18 cellular contexts compared by ENCODE assay signal in the genomic region with DNA sequence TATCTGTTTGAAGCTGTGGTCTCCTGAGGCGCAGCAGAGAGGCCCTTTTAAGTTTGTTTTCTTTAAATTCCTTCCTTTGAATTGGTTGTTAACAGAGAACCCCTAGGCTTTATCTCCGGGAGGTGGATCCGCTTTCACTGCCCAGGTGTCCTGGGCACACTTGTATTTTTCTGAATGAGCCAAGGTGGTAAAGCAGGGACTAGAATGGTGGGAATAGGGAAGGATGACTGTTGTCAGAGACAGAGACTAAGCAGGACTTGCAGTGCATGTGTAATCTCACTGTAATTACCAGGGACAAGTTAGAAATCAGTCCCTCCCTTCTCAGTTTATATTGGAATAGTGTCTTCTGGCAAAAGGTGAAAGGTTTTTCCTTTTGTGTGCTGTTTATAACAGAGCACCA.
DNase-seq lines count a peak whose midpoint lies in the region; ATAC-seq and TF ChIP-seq lines count a peak whose summit lies in the region.
"Had no signal": no experiment of that assay in that cellular context is flagged by ENCODE, and none has a peak within 500 bp of the region (broad histone marks: within the 10 kb centered on the region; RNA-seq: fewer than 3 reads in every experiment).

No MANE protein-coding gene starts in this region.

- POLR2A ChIA-PET in WTC11 (lab: Charles Lee) = no interaction called here

- ATAC-seq in DND-41 (ENCODE audit: insufficient read depth, low read depth) (no peak), WTC11 (peak; percentile 61), mucosa of descending colon (peak; percentile 66), HG02981 (IDR thresholded peaks at IDR 0.05; ENCODE audit: unreplicated experiment) (no peak), GM18498 (IDR thresholded peaks at IDR 0.05; ENCODE audit: unreplicated experiment) (no peak)

- H3K27me3 ChIP-seq in DND-41 (ENCODE audit: insufficient read depth, low read length, poor library complexity) = no peaks in the 10 kb centered on the region
- H3K27me3 ChIP-seq in Loucy (ENCODE audit: insufficient read depth, low read length, poor library complexity, severe bottlenecking) = no peaks in the 10 kb centered on the region
- no peaks in the 10 kb centered on the region for H3K27me3 ChIP-seq in testis
- H3K27me3 ChIP-seq: neutrophil had no signal

- H3K9ac ChIP-seq in DND-41 (ENCODE audit: low read depth, low read length) (no peak overlapping the region), Loucy (ENCODE audit: low read depth, low read length, poor library complexity, severe bottlenecking) (peak overlapping the region; percentile 0)

- H3K36me3 ChIP-seq in DND-41 (ENCODE audit: insufficient read depth, low read length) = no peaks in the 10 kb centered on the region
- H3K36me3 ChIP-seq in Loucy (ENCODE audit: insufficient read depth, low read length) = no peaks in the 10 kb centered on the region
- H3K36me3 ChIP-seq in mucosa of descending colon (ENCODE audit: low read depth) = no peaks in the 10 kb centered on the region
- H3K36me3 ChIP-seq in testis (ENCODE audit: low read depth, missing control alignments) = no peaks in the 10 kb centered on the region
- H3K36me3 ChIP-seq: neutrophil, WERI-Rb-1 had no signal

- H3K9me3 ChIP-seq in DND-41 (ENCODE audit: insufficient read depth, low read length, severe bottlenecking) (no peaks in the 10 kb centered on the region), Loucy (ENCODE audit: insufficient read depth, low read depth, low read length) (no peaks in the 10 kb centered on the region), mucosa of descending colon (no peaks in the 10 kb centered on the region), testis (no peaks in the 10 kb centered on the region)
- H3K9me3 ChIP-seq: neutrophil had no signal

- H4K20me1 ChIP-seq in DND-41 (ENCODE audit: insufficient read depth, low read length) (peaks cover 51% of the 10 kb centered on the region; the same call in 1 of the 2 replicates), Loucy (ENCODE audit: insufficient read depth, low read length, poor library complexity, severe bottlenecking) (peaks cover 59% of the 10 kb centered on the region)

- TF ChIP-seq CTCF in DND-41 (IDR thresholded peaks at IDR 0.05; ENCODE audit: borderline replicate concordance, extremely low read depth, low read length, poor library complexity, severe bottlenecking) (no peak), Loucy (conservative IDR thresholded peaks at IDR 0.05; ENCODE audit: low read length) (no peak), WTC11 (IDR thresholded peaks at IDR 0.05) (no peak), mucosa of descending colon (IDR thresholded peaks at IDR 0.05) (no peak), testis (IDR thresholded peaks at IDR 0.05) (no peak)

- H3K4me3 ChIP-seq in DND-41 (ENCODE audit: low read depth in 1 of 2, low read length in 2 of 2) (no peak overlapping the region), Loucy (ENCODE audit: low read length, poor library complexity, severe bottlenecking) (peak overlapping the region; percentile 63), mucosa of descending colon (no peak overlapping the region), testis (no peak overlapping the region)

- 89 to 92% methylated on average over 3 of the region's 3 CpGs for WGBS in testis, 2 donors

- peaks cover 39% of the 10 kb centered on the region for H3K4me1 ChIP-seq in DND-41 (ENCODE audit: insufficient read depth, low read length)
- peaks cover 79% of the 10 kb centered on the region for H3K4me1 ChIP-seq in Loucy (ENCODE audit: insufficient read depth, low read length, poor library complexity, severe bottlenecking)
- peaks cover 4% of the 10 kb centered on the region for H3K4me1 ChIP-seq in mucosa of descending colon (ENCODE audit: low read depth)
- peaks cover 37% of the 10 kb centered on the region for H3K4me1 ChIP-seq in testis

- H3K27ac Mint-ChIP-seq in WTC11 = peak overlapping the region; percentile 92
- H3K27ac Mint-ChIP-seq: T-helper 1 cell treated with Interleukin-12 subunit alpha and Interleukin-12 subunit beta and Interleukin-4 antibody, amounts not matched to agents 30 μg/mL and 1 μg/mL, for 36 hours had no signal

- DNase-seq in DND-41 (no peak), WTC11 (ENCODE audit: low spot score) (no peak), mucosa of descending colon (no peak), testis (no peak), NCI-H446 treated with DMSO at 0.1 percent for 48 hours (lab: John Stamatoyannopoulos, UW) (no peak)
- DNase-seq: activated CD4-positive, alpha-beta T cell treated with anti-CD3 and anti-CD28 coated beads, Interleukin-2, amount 50 U/mL, for 48 hours; activated gamma-delta T cell treated with Interleukin-2 at 50 U/mL for 16 hours; CD4-positive, alpha-beta memory T cell; NCI-H187 treated with DMSO at 0.1 percent for 48 hours; NCI-H524; small intestine; stimulated activated CD4-positive, alpha-beta T cell treated with anti-CD3 and anti-CD28 coated beads, Interleukin-4, amount 100 ng/mL, for 1 hour; WERI-Rb-1 had no signal

- CTCF ChIA-PET in WTC11 (lab: Charles Lee) = interaction anchor here (0.5 kb wide), 1 partner anchor 151 kb away, joined by 3 read pairs; no protein-coding TSS in a partner anchor

- H3K9me3 Mint-ChIP-seq in WTC11 = no peaks in the 10 kb centered on the region
- H3K9me3 Mint-ChIP-seq: CD4-positive, alpha-beta memory T cell; T-helper 1 cell treated with Interleukin-12 subunit alpha and Interleukin-12 subunit beta and Interleukin-4 antibody, amounts not matched to agents 30 μg/mL and 1 μg/mL, for 36 hours had no signal

- no peaks in the 10 kb centered on the region for H3K36me3 Mint-ChIP-seq in WTC11
- H3K36me3 Mint-ChIP-seq: CD4-positive, alpha-beta memory T cell had no signal

- no peaks in the 10 kb centered on the region for H3K27me3 Mint-ChIP-seq in WTC11 (ENCODE audit: low read depth)
- H3K27me3 Mint-ChIP-seq: CD4-positive, alpha-beta memory T cell had no signal

- H3K27ac ChIP-seq in DND-41 (ENCODE audit: low read length) (no peak overlapping the region), testis (peak overlapping the region in 1 of 2 donors; percentile 23)
- H3K27ac ChIP-seq: neutrophil, WERI-Rb-1 had no signal

- H3K9me2 ChIP-seq in Loucy (replicated peaks; ENCODE audit: low read depth, low read length) = no peaks in the 10 kb centered on the region

- intact Hi-C loops in mucosa of descending colon (cut with DNase I, micrococcal nuclease) (loop anchor here in 1 of 2 donors (10.0 kb wide), 1 partner anchor 63 kb away; no protein-coding TSS in a partner anchor), testis (cut with DNase I; ENCODE audit: low total_unique reads) (loop anchor here (10.0 kb wide), 1 partner anchor 63 kb away; no protein-coding TSS in a partner anchor)

- H2AFZ ChIP-seq in DND-41 (ENCODE audit: low read depth, low read length) (no peak overlapping the region), Loucy (ENCODE audit: low read length) (no peak overlapping the region)

- no peak for TF ChIP-seq POLR2A in testis (IDR thresholded peaks at IDR 0.05)

- H3K4me1 Mint-ChIP-seq in WTC11 = peaks cover 91% of the 10 kb centered on the region

- peaks cover 2% of the 10 kb centered on the region; the same call in 1 of the 2 replicates for H3K79me2 ChIP-seq in DND-41 (ENCODE audit: insufficient read depth, low read length)
- H3K79me2 ChIP-seq in Loucy (ENCODE audit: insufficient read depth, low read length) = peaks cover 87% of the 10 kb centered on the region

- H3F3A ChIP-seq in Loucy (ENCODE audit: low read depth) = peaks cover 9% of the 10 kb centered on the region; the same call in 1 of the 2 replicates

- H3K4me2 ChIP-seq in DND-41 (ENCODE audit: insufficient read depth, low read length) = peak overlapping the region; percentile 32
- peak overlapping the region; percentile 82 for H3K4me2 ChIP-seq in Loucy (ENCODE audit: low read depth, low read length, poor library complexity, severe bottlenecking)

- H3K4me3 Mint-ChIP-seq in WTC11 = peak overlapping the region; percentile 47
- H3K4me3 Mint-ChIP-seq: T-helper 1 cell treated with Interleukin-12 subunit alpha and Interleukin-12 subunit beta and Interleukin-4 antibody, amounts not matched to agents 30 μg/mL and 1 μg/mL, for 36 hours had no signal

TF ChIP-seq in WTC11, 78 proteins besides CTCF, POLR2A, EP300 and RAD21 (continues in another document):
- TF ChIP-seq, protein P1, sequence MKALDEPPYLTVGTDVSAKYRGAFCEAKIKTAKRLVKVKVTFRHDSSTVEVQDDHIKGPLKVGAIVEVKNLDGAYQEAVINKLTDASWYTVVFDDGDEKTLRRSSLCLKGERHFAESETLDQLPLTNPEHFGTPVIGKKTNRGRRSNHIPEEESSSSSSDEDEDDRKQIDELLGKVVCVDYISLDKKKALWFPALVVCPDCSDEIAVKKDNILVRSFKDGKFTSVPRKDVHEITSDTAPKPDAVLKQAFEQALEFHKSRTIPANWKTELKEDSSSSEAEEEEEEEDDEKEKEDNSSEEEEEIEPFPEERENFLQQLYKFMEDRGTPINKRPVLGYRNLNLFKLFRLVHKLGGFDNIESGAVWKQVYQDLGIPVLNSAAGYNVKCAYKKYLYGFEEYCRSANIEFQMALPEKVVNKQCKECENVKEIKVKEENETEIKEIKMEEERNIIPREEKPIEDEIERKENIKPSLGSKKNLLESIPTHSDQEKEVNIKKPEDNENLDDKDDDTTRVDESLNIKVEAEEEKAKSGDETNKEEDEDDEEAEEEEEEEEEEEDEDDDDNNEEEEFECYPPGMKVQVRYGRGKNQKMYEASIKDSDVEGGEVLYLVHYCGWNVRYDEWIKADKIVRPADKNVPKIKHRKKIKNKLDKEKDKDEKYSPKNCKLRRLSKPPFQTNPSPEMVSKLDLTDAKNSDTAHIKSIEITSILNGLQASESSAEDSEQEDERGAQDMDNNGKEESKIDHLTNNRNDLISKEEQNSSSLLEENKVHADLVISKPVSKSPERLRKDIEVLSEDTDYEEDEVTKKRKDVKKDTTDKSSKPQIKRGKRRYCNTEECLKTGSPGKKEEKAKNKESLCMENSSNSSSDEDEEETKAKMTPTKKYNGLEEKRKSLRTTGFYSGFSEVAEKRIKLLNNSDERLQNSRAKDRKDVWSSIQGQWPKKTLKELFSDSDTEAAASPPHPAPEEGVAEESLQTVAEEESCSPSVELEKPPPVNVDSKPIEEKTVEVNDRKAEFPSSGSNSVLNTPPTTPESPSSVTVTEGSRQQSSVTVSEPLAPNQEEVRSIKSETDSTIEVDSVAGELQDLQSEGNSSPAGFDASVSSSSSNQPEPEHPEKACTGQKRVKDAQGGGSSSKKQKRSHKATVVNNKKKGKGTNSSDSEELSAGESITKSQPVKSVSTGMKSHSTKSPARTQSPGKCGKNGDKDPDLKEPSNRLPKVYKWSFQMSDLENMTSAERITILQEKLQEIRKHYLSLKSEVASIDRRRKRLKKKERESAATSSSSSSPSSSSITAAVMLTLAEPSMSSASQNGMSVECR (CRISPR knock-in tag; IDR thresholded peaks at IDR 0.05; ENCODE audit: borderline replicate concordance) = no peak
- TF ChIP-seq, protein P2, sequence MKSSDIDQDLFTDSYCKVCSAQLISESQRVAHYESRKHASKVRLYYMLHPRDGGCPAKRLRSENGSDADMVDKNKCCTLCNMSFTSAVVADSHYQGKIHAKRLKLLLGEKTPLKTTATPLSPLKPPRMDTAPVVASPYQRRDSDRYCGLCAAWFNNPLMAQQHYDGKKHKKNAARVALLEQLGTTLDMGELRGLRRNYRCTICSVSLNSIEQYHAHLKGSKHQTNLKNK (CRISPR knock-in tag; IDR thresholded peaks at IDR 0.05) = no peak
- TF ChIP-seq CBFB (CRISPR knock-in tag; IDR thresholded peaks at IDR 0.05; ENCODE audit: low read depth) = no peak

Comparison
In these comparisons a context has a peak if more than half of its experiments do, and no peak if none do; other contexts are left out.
1. ATAC-seq: peak in WTC11 (single experiment) and mucosa of descending colon (single experiment); none in DND-41 (single experiment), HG02981 (single experiment) and GM18498 (single experiment).